31 cellular contexts compared by ENCODE assay signal in genomic region chr6:28176373-28176772, GRCh38. TPM values are rescaled to one million over a fixed set of nuclear protein-coding genes. Genes with fewer than 3 reads are reported as not detected.
DNase-seq lines count a peak whose midpoint lies in the region; ATAC-seq, FAIRE-seq and TF ChIP-seq lines count a peak whose summit lies in the region.
"Had no signal": no experiment of that assay in that cellular context is flagged by ENCODE, and none has a peak within 500 bp of the region (broad histone marks: within the 10 kb centered on the region; RNA-seq: fewer than 3 reads in every experiment).

No MANE protein-coding gene starts in this region.

- no peaks in the 10 kb centered on the region for H3K36me3 Mint-ChIP-seq in activated T-cell treated with anti-CD3 and anti-CD28 coated beads, Interleukin-2, amount 50 U/mL, for 24 hours (ENCODE audit: low read depth)
- H3K36me3 Mint-ChIP-seq: CD14-positive monocyte; CD4-positive, alpha-beta memory T cell; CD8-positive, alpha-beta T cell had no signal

- H3K4me1 Mint-ChIP-seq in activated T-cell treated with anti-CD3 and anti-CD28 coated beads, Interleukin-2, amount 50 U/mL, for 24 hours (ENCODE audit: low read depth): no peaks in the 10 kb centered on the region
- H3K4me1 Mint-ChIP-seq: B cell; CD14-positive monocyte; CD4-positive, alpha-beta memory T cell; CD4-positive, CD25-positive, alpha-beta regulatory T cell; CD8-positive, alpha-beta memory T cell had no signal

- H3K9me3 ChIP-seq in K562 (replicated peaks; ENCODE audit: control insufficient read depth, insufficient read depth, low read depth, low read length): no peaks in the 10 kb centered on the region
- H3K9me3 ChIP-seq: BE2C, Caco-2 had no signal

- TF ChIP-seq CTCF in K562 (IDR thresholded peaks at IDR 0.05 in 2 of 3, conservative IDR thresholded peaks at IDR 0.05 in 1 of 3; ENCODE audit: insufficient read depth in 2 of 3, low read depth in 1 of 3, low read length in 3 of 3): no peak

- no peak for TF ChIP-seq EP300 in K562 (IDR thresholded peaks at IDR 0.05; ENCODE audit: low read length)

- POLR2A ChIA-PET in K562 (lab: Yijun Ruan, JAX): interaction anchor here (0.7 to 1.2 kb wide), 4 partner anchors 10 to 765 kb away, joined by 3 to 4 read pairs (median 3); no protein-coding TSS in a partner anchor

- intact Hi-C loops in K562 (cut with micrococcal nuclease): no loop called here

- no peak for FAIRE-seq in K562 (lab: Jason Lieb, UNC)
- FAIRE-seq: A204.1, A549, D721Med had no signal

- H3K27me3 ChIP-seq in K562 (ENCODE audit: control insufficient read depth in 2 of 2, insufficient read depth in 2 of 2, low read length in 2 of 2): no peaks in the 10 kb centered on the region
- H3K27me3 ChIP-seq: BLaER1; BLaER1 treated with 17β-estradiol and CSF1 and Interleukin-3, amounts not matched to agents 10 nM and 100 nM had no signal

- H3K36me3 ChIP-seq in K562 (ENCODE audit: control insufficient read depth, insufficient read depth, low read length): no peaks in the 10 kb centered on the region
- H3K36me3 ChIP-seq: BE2C, BLaER1 had no signal

- no peak overlapping the region for H3K4me3 Mint-ChIP-seq in activated T-cell treated with anti-CD3 and anti-CD28 coated beads, Interleukin-2, amount 50 U/mL, for 24 hours
- H3K4me3 Mint-ChIP-seq: B cell; CD14-positive monocyte; CD4-positive, alpha-beta memory T cell; CD4-positive, alpha-beta T cell; CD4-positive, CD25-positive, alpha-beta regulatory T cell; CD8-positive, alpha-beta memory T cell; CD8-positive, alpha-beta T cell had no signal

- no peaks in the 10 kb centered on the region for H3K79me2 ChIP-seq in K562 (ENCODE audit: control insufficient read depth, insufficient read depth, low read length)

- no peak for ATAC-seq in K562
- ATAC-seq: A549; CD8-positive, alpha-beta T cell had no signal

- H3K27ac Mint-ChIP-seq in activated T-cell treated with anti-CD3 and anti-CD28 coated beads, Interleukin-2, amount 50 U/mL, for 24 hours: no peak overlapping the region
- H3K27ac Mint-ChIP-seq: B cell; CD14-positive monocyte; CD4-positive, alpha-beta T cell; CD4-positive, CD25-positive, alpha-beta regulatory T cell; CD8-positive, alpha-beta memory T cell; CD8-positive, alpha-beta T cell had no signal

- no peak overlapping the region for H3K27ac ChIP-seq in K562 (ENCODE audit: extremely low read depth, low read depth, low read length)
- H3K27ac ChIP-seq: 22Rv1; A549; BLaER1; BLaER1 treated with 17β-estradiol and CSF1 and Interleukin-3, amounts not matched to agents 10 nM and 100 nM; C4-2B had no signal

- no TSS peak for BruUV-seq in K562 (replicated peaks; lab: Mats Ljungman, UMichigan)

- H3K4me1 ChIP-seq in K562 (replicated peaks in 1 of 2; ENCODE audit: control insufficient read depth in 2 of 2, insufficient read depth in 2 of 2, low read length in 2 of 2): no peaks in the 10 kb centered on the region
- H3K4me1 ChIP-seq: A549; BE2C; BLaER1; BLaER1 treated with 17β-estradiol and CSF1 and Interleukin-3, amounts not matched to agents 10 nM and 100 nM; Caco-2 had no signal

- TF ChIP-seq POLR2A in K562 (conservative IDR thresholded peaks at IDR 0.05): no peak

- 35% methylated on average over 1 of the region's 1 CpG for WGBS in K562 (ENCODE audit: insufficient coverage, low coverage, missing lambda C conversion rate)

- TF ChIP-seq RAD21 in K562 (CRISPR knock-in tag; conservative IDR thresholded peaks at IDR 0.05 in 1 of 2, IDR thresholded peaks at IDR 0.05 in 1 of 2): no peak

- no peak overlapping the region for H3K4me2 ChIP-seq in K562 (ENCODE audit: insufficient read depth, low read length)
- H3K4me2 ChIP-seq: A549; BLaER1; BLaER1 treated with 17β-estradiol and CSF1 and Interleukin-3, amounts not matched to agents 10 nM and 100 nM had no signal

- CTCF ChIA-PET in K562 (lab: Yijun Ruan, JAX; ENCODE audit: low intra/inter-chr PET ratio): no interaction called here

- no peaks in the 10 kb centered on the region for H3K9me1 ChIP-seq in K562 (ENCODE audit: control insufficient read depth, insufficient read depth, low read length)

- H3K9ac ChIP-seq in K562 (ENCODE audit: insufficient read depth in 1 of 2, low read depth in 2 of 2, low read length in 2 of 2): no peak overlapping the region
- H3K9ac ChIP-seq: BLaER1; BLaER1 treated with 17β-estradiol and CSF1 and Interleukin-3, amounts not matched to agents 10 nM and 100 nM had no signal

- DNase-seq in K562 (ENCODE audit: extremely low read depth in 1 of 4, low spot score in 3 of 4): no peak
- DNase-seq in activated T-cell treated with anti-CD3 and anti-CD28 coated beads, Interleukin-2, amount 50 U/mL, for 24 hours: no peak
- DNase-seq: 8988T; ACHN; AML-193; BE2C; C1 segment of cervical spinal cord; Caco-2; Calu3; CD4-positive, alpha-beta memory T cell; CD4-positive, alpha-beta T cell; CD4-positive, CD25-positive, alpha-beta regulatory T cell; CD8-positive, alpha-beta memory T cell; CD8-positive, alpha-beta T cell; COR-L47; DMS 273 treated with DMSO at 0.1 percent for 48 hours; DMS153; DMS53; DMS79; DMS79 treated with DMSO at 0.1 percent for 48 hours; DND-41; EL had no signal

- H3K4me3 ChIP-seq in K562: no peak overlapping the region
- H3K4me3 ChIP-seq: A549; BLaER1; BLaER1 treated with 17β-estradiol and CSF1 and Interleukin-3, amounts not matched to agents 10 nM and 100 nM had no signal

- H4K20me1 ChIP-seq in K562 (replicated peaks; ENCODE audit: control insufficient read depth, insufficient read depth, low read length): no peaks in the 10 kb centered on the region
- H4K20me1 ChIP-seq: BLaER1; BLaER1 treated with 17β-estradiol and CSF1 and Interleukin-3, amounts not matched to agents 10 nM and 100 nM had no signal

- peaks cover 53% of the 10 kb centered on the region for H3K27me3 Mint-ChIP-seq in activated T-cell treated with anti-CD3 and anti-CD28 coated beads, Interleukin-2, amount 50 U/mL, for 24 hours

- in situ Hi-C loops in K562 (cut with MboI): no loop called here

- no peaks in the 10 kb centered on the region for H3K9me3 Mint-ChIP-seq in activated T-cell treated with anti-CD3 and anti-CD28 coated beads, Interleukin-2, amount 50 U/mL, for 24 hours
- H3K9me3 Mint-ChIP-seq: CD4-positive, alpha-beta T cell; CD8-positive, alpha-beta T cell had no signal

- H2AFZ ChIP-seq in K562 (ENCODE audit: low read depth, low read length): no peak overlapping the region

RNA-seq across cellular contexts. Expression of gene ZKSCAN8, which starts 34.7 kb away (rescaled TPM):
- 36.9 and 61.9 TPM in 2 replicates for total RNA-seq in K562 (2011; cell fraction: chromatin; rRNA removed; ENCODE audit: low replicate concordance)
- 15.2 and 22.2 TPM in 2 replicates for total RNA-seq in K562 (2011; cell fraction: nucleolus; rRNA removed)
- total RNA-seq in K562 (2011; cell fraction: nucleoplasm; rRNA removed): 40.5 and 82.1 TPM in 2 replicates
- 12.4 and 15.4 TPM in 2 replicates for total RNA-seq in K562 (2014; rRNA removed)
- total RNA-seq in K562 (2014; rRNA removed; fragmentation: Illumina TruSeq; extraction: Trizol): 21.7 and 25.3 TPM in 2 replicates
- 21.4 and 21.7 TPM in 2 replicates for total RNA-seq in K562 (2015; rRNA removed; fragmentation: Illumina TruSeq; extraction: Trizol)
- 26.7 and 29.9 TPM in 2 replicates for total RNA-seq in K562 (2021)
- 22.1 and 40.4 TPM in 2 replicates for polyA plus RNA-seq in K562 (2011; rRNA removed)
- 7.6 and 24.2 TPM in 2 replicates for polyA plus RNA-seq in K562 (2011; cell fraction: cytosol; rRNA removed)
- 103 and 115 TPM in 2 replicates for polyA plus RNA-seq in K562 (2011; cell fraction: nucleus; rRNA removed)
- polyA plus RNA-seq in K562 (2012): 15.2 and 22.1 TPM in 2 replicates
- polyA plus RNA-seq in K562 (2014; fragmentation: Illumina TruSeq; extraction: Trizol): 35.5 and 37.7 TPM in 2 replicates
- polyA plus RNA-seq in K562 (2014; fragmentation: Nextera tagmentation; extraction: Ambion mirVana): 1 to 10 TPM; 3.3 to 7.1 TPM
- polyA plus RNA-seq in K562 (2014; rRNA removed): 21.8 and 24.4 TPM in 2 replicates
- polyA minus RNA-seq in K562 (2011; rRNA and poly(A)+ RNA removed): 37.0 and 56.3 TPM in 2 replicates
- polyA minus RNA-seq in K562 (2011; cell fraction: cytosol; rRNA and poly(A)+ RNA removed): 24.8 and 28.7 TPM in 2 replicates
- 22.8 and 48.3 TPM in 2 replicates for polyA minus RNA-seq in K562 (2011; cell fraction: nucleus; rRNA and poly(A)+ RNA removed)

RNA-seq across cellular contexts. Expression of gene ZSCAN9, which starts 48.7 kb away (rescaled TPM):
- 65.9 and 101 TPM in 2 replicates for total RNA-seq in K562 (2011; cell fraction: chromatin; rRNA removed; ENCODE audit: low replicate concordance)
- 43.7 and 45.8 TPM in 2 replicates for total RNA-seq in K562 (2011; cell fraction: nucleolus; rRNA removed)
- 68.6 and 101 TPM in 2 replicates for total RNA-seq in K562 (2011; cell fraction: nucleoplasm; rRNA removed)
- total RNA-seq in K562 (2014; rRNA removed) (18.4 and 19.0 TPM in 2 replicates), K562 (2014; rRNA removed; fragmentation: Illumina TruSeq; extraction: Trizol) (31.4 and 37.4 TPM in 2 replicates), K562 (2015; rRNA removed; fragmentation: Illumina TruSeq; extraction: Trizol) (26.0 and 28.7 TPM in 2 replicates), K562 (2021) (19.0 and 22.3 TPM in 2 replicates)
- polyA plus RNA-seq in K562 (2011; rRNA removed) (48.9 and 59.9 TPM in 2 replicates), K562 (2014; fragmentation: Illumina TruSeq; extraction: Trizol) (31.8 and 32.5 TPM in 2 replicates), K562 (2014; fragmentation: Nextera tagmentation; extraction: Ambion mirVana) (10 to 100 TPM; 18.8 to 20.0 TPM), K562 (2014; rRNA removed) (30.4 and 35.2 TPM in 2 replicates)
- polyA plus RNA-seq in K562 (2011; cell fraction: cytosol; rRNA removed): 16.3 and 40.6 TPM in 2 replicates
- 55.3 and 65.2 TPM in 2 replicates for polyA plus RNA-seq in K562 (2011; cell fraction: nucleus; rRNA removed)
- polyA plus RNA-seq in K562 (2012): 15.5 and 25.6 TPM in 2 replicates
- 49.6 and 64.4 TPM in 2 replicates for polyA minus RNA-seq in K562 (2011; rRNA and poly(A)+ RNA removed)
- polyA minus RNA-seq in K562 (2011; cell fraction: cytosol; rRNA and poly(A)+ RNA removed): 10.6 and 10.9 TPM in 2 replicates
- 28.3 and 55.3 TPM in 2 replicates for polyA minus RNA-seq in K562 (2011; cell fraction: nucleus; rRNA and poly(A)+ RNA removed)

RNA-seq across cellular contexts. Expression of gene ZSCAN16, which starts 52.0 kb away (rescaled TPM):
- not detected in 2 replicates for total RNA-seq in K562 (2011; cell fraction: chromatin; rRNA removed; ENCODE audit: low replicate concordance)
- not detected in 2 replicates for total RNA-seq in K562 (2011; cell fraction: nucleolus; rRNA removed)
- total RNA-seq in K562 (2011; cell fraction: nucleoplasm; rRNA removed): not detected in 2 replicates
- total RNA-seq in K562 (2014; rRNA removed) (not detected in 2 replicates), K562 (2014; rRNA removed; fragmentation: Illumina TruSeq; extraction: Trizol) (not detected in 2 replicates), K562 (2015; rRNA removed; fragmentation: Illumina TruSeq; extraction: Trizol) (not detected in 2 replicates), K562 (2021) (not detected in 2 replicates)
- polyA plus RNA-seq in K562 (2011; rRNA removed) (0.20 TPM in 1 of 2 replicates, not detected in the other), K562 (2014; fragmentation: Illumina TruSeq; extraction: Trizol) (not detected in 2 replicates), K562 (2014; fragmentation: Nextera tagmentation; extraction: Ambion mirVana) (under 1 TPM in 1 of 2 experiments, not detected in 1; 0.08 TPM), K562 (2014; rRNA removed) (not detected in 2 replicates)
- 0.04 TPM in 1 of 2 replicates, not detected in the other for polyA plus RNA-seq in K562 (2011; cell fraction: cytosol; rRNA removed)
- polyA plus RNA-seq in K562 (2011; cell fraction: nucleus; rRNA removed): 0.22 TPM in 1 of 2 replicates, not detected in the other
- 0.09 TPM in 1 of 2 replicates, not detected in the other for polyA plus RNA-seq in K562 (2012)
- polyA minus RNA-seq in K562 (2011; rRNA and poly(A)+ RNA removed): 0.33 TPM in 1 of 2 replicates, not detected in the other
- not detected in 2 replicates for polyA minus RNA-seq in K562 (2011; cell fraction: cytosol; rRNA and poly(A)+ RNA removed)
- polyA minus RNA-seq in K562 (2011; cell fraction: nucleus; rRNA and poly(A)+ RNA removed): 0.44 TPM in 1 of 2 replicates, not detected in the other
